Comparison of ENCODE assay signal across 8 cellular contexts in genomic region chr18:74331404-74331803, GRCh38. TPM values are rescaled to one million over a fixed set of nuclear protein-coding genes. Genes with fewer than 3 reads are reported as not detected.
DNase-seq lines count a peak whose midpoint lies in the region; TF ChIP-seq lines count a peak whose summit lies in the region.

No MANE protein-coding gene starts in this region.

- no peaks in the 10 kb centered on the region for H4K20me1 ChIP-seq in smooth muscle cell (ENCODE audit: low read depth)

- no peaks in the 10 kb centered on the region for H3K36me3 ChIP-seq in smooth muscle cell (ENCODE audit: low read depth)

- H3K4me1 ChIP-seq in smooth muscle cell (ENCODE audit: low read depth) = peaks cover 4% of the 10 kb centered on the region

- TF ChIP-seq CTCF in smooth muscle cell (IDR thresholded peaks at IDR 0.05; ENCODE audit: borderline replicate concordance, insufficient read depth, poor library complexity, severe bottlenecking) = peak; percentile 43

- no peaks in the 10 kb centered on the region for H3K79me2 ChIP-seq in smooth muscle cell (ENCODE audit: low read depth)

- no peak overlapping the region for H3K27ac ChIP-seq in smooth muscle cell (ENCODE audit: low read depth)
- H3K27ac ChIP-seq in substantia nigra (ENCODE audit: low read depth, low read length, poor library complexity, severe bottlenecking) = no peak overlapping the region

- H3F3A ChIP-seq in smooth muscle cell (ENCODE audit: low read depth) = no peaks in the 10 kb centered on the region

- H3K27me3 ChIP-seq in smooth muscle cell (ENCODE audit: low read depth) = no peaks in the 10 kb centered on the region

- no peak overlapping the region for H3K9ac ChIP-seq in smooth muscle cell (ENCODE audit: low read depth)

- no peak overlapping the region for H3K4me3 ChIP-seq in smooth muscle cell

- H3K4me2 ChIP-seq in smooth muscle cell = no peak overlapping the region

- H2AFZ ChIP-seq in smooth muscle cell (ENCODE audit: low read depth) = peak overlapping the region; percentile 35

- no peaks in the 10 kb centered on the region for H3K9me3 ChIP-seq in smooth muscle cell (replicated peaks; ENCODE audit: low read depth)

- DNase-seq in NCI-H748 (lab: John Stamatoyannopoulos, UW; ENCODE audit: unreplicated experiment) = peak; percentile 40
- DNase-seq in NCI-H748 treated with DMSO at 0.1 percent for 48 hours (lab: John Stamatoyannopoulos, UW) = no peak
- DNase-seq in NCI-H2107 treated with DMSO at 0.1 percent for 48 hours (lab: John Stamatoyannopoulos, UW; ENCODE audit: unreplicated experiment) = peak; percentile 33
- DNase-seq in erythroblast (lab: John Stamatoyannopoulos, UW) = peak; percentile 67 to 78
- no peak for DNase-seq in smooth muscle cell (lab: John Stamatoyannopoulos, UW; ENCODE audit: unreplicated experiment)
- DNase-seq in substantia nigra (lab: John Stamatoyannopoulos, UW) = no peak
- DNase-seq in stimulated activated CD4-positive, alpha-beta T cell treated with anti-CD3 and anti-CD28 coated beads, Interleukin-4, amount 100 ng/mL, for 4 hours = no peak
- no peak for DNase-seq in GM19238 (ENCODE audit: insufficient read length, low spot score)

- no peak for TF ChIP-seq POLR2A in erythroblast (IDR thresholded peaks at IDR 0.05; ENCODE audit: low read length)

- 73% methylated on average over 2 of the region's 2 CpGs for WGBS in smooth muscle cell (ENCODE audit: low lambda C conversion rate)

RNA-seq across cellular contexts. Expression of gene C18orf63, which starts 15.8 kb away (rescaled TPM):
- total RNA-seq in smooth muscle cell = not detected in 2 replicates
- polyA plus RNA-seq in smooth muscle cell = not detected in 2 replicates

RNA-seq across cellular contexts. Expression of gene CYB5A, which starts 39.6 kb away (rescaled TPM):
- 52.8 and 61.5 TPM in 2 replicates for total RNA-seq in smooth muscle cell
- polyA plus RNA-seq in smooth muscle cell = 77.6 and 83.2 TPM in 2 replicates

Comparison
In these comparisons a context has a peak if more than half of its experiments do, and no peak if none do; other contexts are left out.
1. DNase-seq: peak in NCI-H748 (single experiment), NCI-H2107 treated with DMSO at 0.1 percent for 48 hours (single experiment) and erythroblast (2 of 2); none in NCI-H748 treated with DMSO at 0.1 percent for 48 hours (single experiment), smooth muscle cell (single experiment), substantia nigra (0 of 49), stimulated activated CD4-positive, alpha-beta T cell treated with anti-CD3 and anti-CD28 coated beads, Interleukin-4, amount 100 ng/mL, for 4 hours (0 of 2) and GM19238 (single experiment).